8 cellular contexts compared by ENCODE assay signal in the genomic region with DNA sequence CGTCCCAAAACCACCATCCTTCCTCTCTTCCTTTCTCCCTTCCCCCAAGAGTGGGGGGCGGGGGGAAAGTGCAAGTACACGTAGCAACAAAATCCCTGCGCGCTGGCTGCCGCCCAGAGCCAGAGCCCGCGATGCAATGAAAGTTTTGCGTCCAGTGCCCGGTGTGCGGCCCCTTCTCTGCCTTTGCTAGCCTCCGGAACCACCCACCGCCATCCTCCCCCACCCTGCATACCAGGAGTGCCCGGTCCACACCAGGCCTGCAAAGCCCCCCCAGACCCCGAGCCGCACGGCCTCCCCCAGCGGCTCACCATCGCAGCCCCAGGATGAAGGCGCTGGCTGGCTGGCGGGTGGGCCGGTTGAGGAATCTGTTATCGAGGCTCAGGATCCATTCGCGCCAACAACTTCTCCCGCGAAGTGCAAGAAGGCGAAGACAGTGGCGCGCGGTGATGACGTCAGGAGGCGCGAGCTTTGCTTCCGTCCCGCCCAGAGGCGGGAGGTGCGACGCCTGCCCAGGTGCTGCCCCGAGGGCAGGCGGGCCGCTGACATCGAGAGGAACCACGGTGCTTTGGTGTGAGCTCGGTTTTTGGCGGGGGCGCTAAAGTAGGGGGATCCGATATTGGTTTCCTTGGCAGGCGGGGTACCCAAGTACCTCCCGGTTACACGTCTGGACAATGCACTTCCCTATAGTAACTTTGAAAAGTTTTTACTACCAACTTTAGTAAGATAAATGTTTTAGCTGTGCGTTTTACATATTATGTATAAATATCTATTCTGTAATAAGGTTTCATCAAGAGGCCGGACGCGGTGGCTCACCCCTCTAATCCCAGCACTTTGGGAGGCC. TPM values are rescaled to one million over a fixed set of nuclear protein-coding genes. Genes with fewer than 3 reads are reported as not detected.
DNase-seq lines count a peak whose midpoint lies in the region; ATAC-seq, FAIRE-seq and TF ChIP-seq lines count a peak whose summit lies in the region.

A gene with protein sequence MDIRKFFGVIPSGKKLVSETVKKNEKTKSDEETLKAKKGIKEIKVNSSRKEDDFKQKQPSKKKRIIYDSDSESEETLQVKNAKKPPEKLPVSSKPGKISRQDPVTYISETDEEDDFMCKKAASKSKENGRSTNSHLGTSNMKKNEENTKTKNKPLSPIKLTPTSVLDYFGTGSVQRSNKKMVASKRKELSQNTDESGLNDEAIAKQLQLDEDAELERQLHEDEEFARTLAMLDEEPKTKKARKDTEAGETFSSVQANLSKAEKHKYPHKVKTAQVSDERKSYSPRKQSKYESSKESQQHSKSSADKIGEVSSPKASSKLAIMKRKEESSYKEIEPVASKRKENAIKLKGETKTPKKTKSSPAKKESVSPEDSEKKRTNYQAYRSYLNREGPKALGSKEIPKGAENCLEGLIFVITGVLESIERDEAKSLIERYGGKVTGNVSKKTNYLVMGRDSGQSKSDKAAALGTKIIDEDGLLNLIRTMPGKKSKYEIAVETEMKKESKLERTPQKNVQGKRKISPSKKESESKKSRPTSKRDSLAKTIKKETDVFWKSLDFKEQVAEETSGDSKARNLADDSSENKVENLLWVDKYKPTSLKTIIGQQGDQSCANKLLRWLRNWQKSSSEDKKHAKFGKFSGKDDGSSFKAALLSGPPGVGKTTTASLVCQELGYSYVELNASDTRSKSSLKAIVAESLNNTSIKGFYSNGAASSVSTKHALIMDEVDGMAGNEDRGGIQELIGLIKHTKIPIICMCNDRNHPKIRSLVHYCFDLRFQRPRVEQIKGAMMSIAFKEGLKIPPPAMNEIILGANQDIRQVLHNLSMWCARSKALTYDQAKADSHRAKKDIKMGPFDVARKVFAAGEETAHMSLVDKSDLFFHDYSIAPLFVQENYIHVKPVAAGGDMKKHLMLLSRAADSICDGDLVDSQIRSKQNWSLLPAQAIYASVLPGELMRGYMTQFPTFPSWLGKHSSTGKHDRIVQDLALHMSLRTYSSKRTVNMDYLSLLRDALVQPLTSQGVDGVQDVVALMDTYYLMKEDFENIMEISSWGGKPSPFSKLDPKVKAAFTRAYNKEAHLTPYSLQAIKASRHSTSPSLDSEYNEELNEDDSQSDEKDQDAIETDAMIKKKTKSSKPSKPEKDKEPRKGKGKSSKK (minus strand): TSS at position 432 of the 841 bp plus-strand sequence. CDS start 121 bp downstream, at position 311.

- BruUV-seq in HepG2 (replicated peaks; lab: Mats Ljungman, UMichigan): no TSS peak

- H3K9ac ChIP-seq in HepG2 (ENCODE audit: insufficient read depth, low read depth, low read length): peak within 1 kb of the TSS; percentile 79

- no peak for FAIRE-seq in HepG2 (lab: Jason Lieb, UNC)

- TF ChIP-seq POLR2A in HepG2 (IDR thresholded peaks at IDR 0.05; ENCODE audit: insufficient read depth in 1 of 2, low read depth in 2 of 2, low read length in 2 of 2): peak; percentile 65 to 77

- WGBS in HepG2 (ENCODE audit: low lambda C conversion rate): 0% methylated on average over 22 of the region's 55 CpGs

- POLR2A ChIA-PET in HepG2 (lab: Yijun Ruan, JAX): interaction anchor here (0.7 to 4.4 kb wide), 29 partner anchors 9 to 322 kb away, joined by 3 to 53 read pairs (median 4); a partner anchor contains a TSS

- peaks cover 3% of the 10 kb centered on the region; the same call in 1 of the 2 replicates for H3K9me3 ChIP-seq in HepG2 (ENCODE audit: low read length)

- H2AFZ ChIP-seq in HepG2 (ENCODE audit: low read length): peak within 1 kb of the TSS; percentile 9

- DNase-seq in AG09319 (ENCODE audit: extremely low read depth, low read depth) (peak; percentile 73), NCI-H748 treated with DMSO at 0.1 percent for 48 hours (lab: John Stamatoyannopoulos, UW) (peak; percentile 20), dermis blood vessel endothelial cell (peak; percentile 95), HepG2 (ENCODE audit: low spot score) (peak; percentile 87)
- DNase-seq in activated CD4-positive, alpha-beta T cell treated with anti-CD3 and anti-CD28 coated beads, Interleukin-2, amount 50 U/mL, for 24 hours (ENCODE audit: low read depth in 1 of 2, low spot score in 1 of 2): peak; percentile 91 to 96
- DNase-seq in stimulated activated CD4-positive, alpha-beta T cell treated with anti-CD3 and anti-CD28 coated beads, Interleukin-2, amount 100 ng/mL, for 48 hours: peak; percentile 93 to 95

- no peaks in the 10 kb centered on the region; a peak in 1 of 5 replicates for H3K27me3 ChIP-seq in HepG2 (ENCODE audit: control insufficient read depth in 1 of 2, insufficient read depth in 2 of 2, low read length in 2 of 2)

- 0 out of 2 replicates have a peak, but pooled peaks have one; percentile 14 for TF ChIP-seq RAD21 in HepG2 (CRISPR knock-in tag; IDR thresholded peaks at IDR 0.05)

- H3K4me1 ChIP-seq in HepG2 (ENCODE audit: insufficient read depth, low read length): peaks cover 47% of the 10 kb centered on the region

- no peaks in the 10 kb centered on the region; a peak in 1 of 5 replicates for H3K36me3 ChIP-seq in HepG2 (replicated peaks in 1 of 2; ENCODE audit: control insufficient read depth in 1 of 2, insufficient read depth in 2 of 2, low read length in 2 of 2)

- H3K27ac ChIP-seq in HepG2 (ENCODE audit: extremely low read length, insufficient read depth, low read length): peak within 1 kb of the TSS; percentile 88

- in situ Hi-C loops in HepG2 (cut with HindIII; ENCODE audit: extremely low pct_ligation_motif_present, low pct_unique_long_range_greater_than_20kb): loop anchor here (10.0 kb wide), 1 partner anchor 49 kb away; no protein-coding TSS in a partner anchor

- CTCF ChIA-PET in HepG2 (lab: Yijun Ruan, JAX; ENCODE audit: low intra/inter-chr PET ratio, low total read pairs): no interaction called here

- H3K4me3 ChIP-seq in HepG2 (replicated peaks in 1 of 3; ENCODE audit: insufficient read depth in 1 of 3, low read depth in 2 of 3, low read length in 3 of 3): peak within 1 kb of the TSS; percentile 76 to 85 (median 84)

- intact Hi-C loops in HepG2 (cut with micrococcal nuclease; ENCODE audit: unreplicated experiment): loop anchor here (1.0 to 10.0 kb wide), 3 partner anchors 9 to 181 kb away; a partner anchor contains a TSS

- peak within 1 kb of the TSS; percentile 88 for H3K4me2 ChIP-seq in HepG2 (ENCODE audit: low read depth, low read length)

- peaks cover 50% of the 10 kb centered on the region for H3K79me2 ChIP-seq in HepG2 (ENCODE audit: insufficient read depth, low read length)

- TF ChIP-seq CTCF in AG09319 (IDR thresholded peaks at IDR 0.05; ENCODE audit: low read depth, low read length) (no peak), HepG2 (CRISPR knock-in tag; IDR thresholded peaks at IDR 0.05) (no peak; the same call in 1 of the 2 replicates)

- ATAC-seq in GM19043 (IDR thresholded peaks at IDR 0.05; ENCODE audit: low read depth, unreplicated experiment) (peak; percentile 62), HG03442 (IDR thresholded peaks at IDR 0.05; ENCODE audit: unreplicated experiment) (peak; percentile 74), HepG2 (peak; percentile 81)

- TF ChIP-seq EP300 in HepG2 (IDR thresholded peaks at IDR 0.05; ENCODE audit: low read depth in 2 of 2, low read length in 2 of 2) (no peak), HepG2 (CRISPR knock-in tag; IDR thresholded peaks at IDR 0.05; ENCODE audit: borderline replicate concordance) (peak; percentile 14; the same call in 1 of the 2 replicates)

- H4K20me1 ChIP-seq in HepG2 (ENCODE audit: insufficient read depth, low read length): no peaks in the 10 kb centered on the region; the same call in 1 of the 2 replicates

TF ChIP-seq in HepG2, 621 proteins besides CTCF, POLR2A, EP300 and RAD21 (continues in another document):
- TF ChIP-seq ZFX (CRISPR knock-in tag; IDR thresholded peaks at IDR 0.05; ENCODE audit: low read depth) (peak; percentile 94), ZNF772 (CRISPR knock-in tag; IDR thresholded peaks at IDR 0.05) (peak; percentile 98), ZNF331 (CRISPR knock-in tag; IDR thresholded peaks at IDR 0.05) (peak; percentile 96)
- TF ChIP-seq, protein P1, sequence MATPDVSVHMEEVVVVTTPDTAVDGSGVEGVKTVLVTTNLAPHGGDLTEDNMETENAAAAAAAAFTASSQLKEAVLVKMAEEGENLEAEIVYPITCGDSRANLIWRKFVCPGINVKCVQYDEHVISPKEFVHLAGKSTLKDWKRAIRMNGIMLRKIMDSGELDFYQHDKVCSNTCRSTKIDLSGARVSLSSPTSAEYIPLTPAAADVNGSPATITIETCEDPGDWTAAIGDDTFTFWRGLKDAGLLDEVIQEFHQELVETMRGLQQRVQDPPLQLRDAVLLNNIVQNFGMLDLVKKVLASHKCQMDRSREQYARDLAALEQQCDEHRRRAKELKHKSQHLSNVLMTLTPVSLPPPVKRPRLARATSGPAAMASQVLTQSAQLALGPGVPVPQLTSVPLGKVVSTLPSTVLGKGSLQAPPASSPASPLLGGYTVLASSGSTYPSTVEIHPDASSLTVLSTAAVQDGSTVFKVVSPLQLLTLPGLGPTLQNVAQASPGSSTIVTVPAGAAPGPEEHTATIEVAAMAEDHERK (CRISPR knock-in tag; IDR thresholded peaks at IDR 0.05; ENCODE audit: low read depth): peak; percentile 34; the same call in 1 of the 2 replicates

RNA-seq across cellular contexts. Expression of the gene that starts here (rescaled TPM):
- 46.3 and 71.7 TPM in 2 replicates for total RNA-seq in dermis blood vessel endothelial cell
- 78.8 and 118 TPM in 2 replicates for total RNA-seq in HepG2 (2016; rRNA removed; fragmentation: Illumina TruSeq; extraction: Trizol)
- total RNA-seq in HepG2 (2016; cell fraction: cytosol; rRNA removed; fragmentation: Illumina TruSeq; extraction: Trizol; ENCODE audit: low read depth): 21.8 and 22.9 TPM in 2 replicates
- total RNA-seq in HepG2 (2016; cell fraction: insoluble cytoplasmic fraction; rRNA removed; fragmentation: Illumina TruSeq; extraction: Trizol): 76.0 and 117 TPM in 2 replicates
- 29.8 and 32.6 TPM in 2 replicates for total RNA-seq in HepG2 (2016; cell fraction: membrane; rRNA removed; fragmentation: Illumina TruSeq; extraction: Trizol)
- 76.8 and 78.9 TPM in 2 replicates for total RNA-seq in HepG2 (2016; cell fraction: nucleus; rRNA removed; fragmentation: Illumina TruSeq; extraction: Trizol)
- 8.5 and 15.9 TPM in 2 replicates for polyA plus RNA-seq in HepG2 (2011; rRNA removed)
- 14.7 and 19.0 TPM in 2 replicates for polyA plus RNA-seq in HepG2 (2011; cell fraction: cytosol; rRNA removed)
- polyA plus RNA-seq in HepG2 (2011; cell fraction: nucleus; rRNA removed): 15.3 and 15.9 TPM in 2 replicates
- 36.0 and 49.9 TPM in 2 replicates for polyA plus RNA-seq in HepG2 (2012)
- polyA plus RNA-seq in HepG2 (2016; cell fraction: cytosol; fragmentation: Illumina TruSeq; extraction: Trizol; ENCODE audit: low read depth): 2.5 and 2.6 TPM in 2 replicates
- polyA plus RNA-seq in HepG2 (2016; cell fraction: insoluble cytoplasmic fraction; fragmentation: Illumina TruSeq; extraction: Trizol; ENCODE audit: low read depth): 97.4 and 97.7 TPM in 2 replicates
- polyA plus RNA-seq in HepG2 (2016; cell fraction: membrane; fragmentation: Illumina TruSeq; extraction: Trizol; ENCODE audit: low read depth): 7.6 and 11.5 TPM in 2 replicates
- 67.8 and 70.4 TPM in 2 replicates for polyA plus RNA-seq in HepG2 (2016; cell fraction: nucleus; fragmentation: Illumina TruSeq; extraction: Trizol; ENCODE audit: insufficient read depth, low read depth)
- polyA minus RNA-seq in HepG2 (2011; rRNA and poly(A)+ RNA removed; ENCODE audit: low replicate concordance): 29.7 and 32.1 TPM in 2 replicates
- polyA minus RNA-seq in HepG2 (2011; cell fraction: cytosol; rRNA and poly(A)+ RNA removed): 50.7 and 53.5 TPM in 2 replicates
- polyA minus RNA-seq in HepG2 (2011; cell fraction: nucleus; rRNA and poly(A)+ RNA removed): 59.6 and 61.7 TPM in 2 replicates

Comparison
In these comparisons a context has a peak if more than half of its experiments do, and no peak if none do; other contexts are left out.
1. Peak in every context shown above with its lines: DNase-seq, ATAC-seq, H3K4me3 ChIP-seq and H3K27ac ChIP-seq.
2. DNase-seq: peak in every context shown above with its lines; median percentile 95 in dermis blood vessel endothelial cell; 94 in stimulated activated CD4-positive, alpha-beta T cell treated with anti-CD3 and anti-CD28 coated beads, Interleukin-2, amount 100 ng/mL, for 48 hours; 94 in activated CD4-positive, alpha-beta T cell treated with anti-CD3 and anti-CD28 coated beads, Interleukin-2, amount 50 U/mL, for 24 hours; 87 in HepG2; 73 in AG09319; 20 in NCI-H748 treated with DMSO at 0.1 percent for 48 hours.